1 cellular context compared by ENCODE assay signal in the genomic region with DNA sequence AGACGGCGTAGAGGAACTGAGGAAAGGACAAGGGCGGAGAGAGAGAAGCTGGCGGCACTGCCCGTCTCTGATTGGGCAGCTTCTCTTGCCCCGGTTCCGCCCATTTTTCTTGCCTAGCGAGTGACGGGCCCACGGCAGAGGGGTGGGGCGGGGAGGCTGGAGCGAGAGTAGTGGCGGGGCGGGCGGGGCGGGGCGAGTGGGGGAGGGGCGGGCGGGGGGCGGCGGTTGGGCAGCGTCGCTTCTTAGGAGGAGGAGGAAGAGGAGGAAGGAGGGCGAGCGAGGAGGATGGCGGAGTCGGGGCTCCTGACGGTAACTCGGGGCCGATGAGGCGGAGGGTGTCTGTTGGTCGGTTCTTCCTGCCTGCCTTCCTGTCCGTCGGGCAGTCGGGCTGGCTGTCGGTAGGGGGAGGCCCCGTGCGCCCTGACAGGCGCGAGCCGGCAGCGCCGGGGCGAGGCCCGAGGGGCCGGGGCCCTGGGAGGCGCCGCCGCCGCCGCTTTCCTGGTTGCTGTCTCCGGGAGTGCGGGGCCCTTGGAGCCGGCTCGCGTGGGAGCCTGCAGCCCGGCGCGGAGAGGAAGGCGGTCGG.
A peak's percentile ranks its signal among the peaks of the same experiment; 100 is the strongest.
TF ChIP-seq lines count a peak whose summit lies in the region.

A gene (plus strand): TSS at position 256 of the 583 bp plus-strand sequence. CDS start 44,755 bp downstream, outside the sequence.

TF ChIP-seq in GM12878, 131 proteins besides CTCF, POLR2A, EP300 and RAD21 (continued from another document):
- no peak for TF ChIP-seq RFX5 (IDR thresholded peaks at IDR 0.05; ENCODE audit: low read depth, low read length)
- TF ChIP-seq RCOR1 (conservative IDR thresholded peaks at IDR 0.05; ENCODE audit: low read depth, low read length), result no peak
- TF ChIP-seq SREBF1 (IDR thresholded peaks at IDR 0.05; ENCODE audit: low read length), result no peak
- TF ChIP-seq GATAD2B (conservative IDR thresholded peaks at IDR 0.05; ENCODE audit: low read depth), result peak; percentile 83
- TF ChIP-seq, protein P1, sequence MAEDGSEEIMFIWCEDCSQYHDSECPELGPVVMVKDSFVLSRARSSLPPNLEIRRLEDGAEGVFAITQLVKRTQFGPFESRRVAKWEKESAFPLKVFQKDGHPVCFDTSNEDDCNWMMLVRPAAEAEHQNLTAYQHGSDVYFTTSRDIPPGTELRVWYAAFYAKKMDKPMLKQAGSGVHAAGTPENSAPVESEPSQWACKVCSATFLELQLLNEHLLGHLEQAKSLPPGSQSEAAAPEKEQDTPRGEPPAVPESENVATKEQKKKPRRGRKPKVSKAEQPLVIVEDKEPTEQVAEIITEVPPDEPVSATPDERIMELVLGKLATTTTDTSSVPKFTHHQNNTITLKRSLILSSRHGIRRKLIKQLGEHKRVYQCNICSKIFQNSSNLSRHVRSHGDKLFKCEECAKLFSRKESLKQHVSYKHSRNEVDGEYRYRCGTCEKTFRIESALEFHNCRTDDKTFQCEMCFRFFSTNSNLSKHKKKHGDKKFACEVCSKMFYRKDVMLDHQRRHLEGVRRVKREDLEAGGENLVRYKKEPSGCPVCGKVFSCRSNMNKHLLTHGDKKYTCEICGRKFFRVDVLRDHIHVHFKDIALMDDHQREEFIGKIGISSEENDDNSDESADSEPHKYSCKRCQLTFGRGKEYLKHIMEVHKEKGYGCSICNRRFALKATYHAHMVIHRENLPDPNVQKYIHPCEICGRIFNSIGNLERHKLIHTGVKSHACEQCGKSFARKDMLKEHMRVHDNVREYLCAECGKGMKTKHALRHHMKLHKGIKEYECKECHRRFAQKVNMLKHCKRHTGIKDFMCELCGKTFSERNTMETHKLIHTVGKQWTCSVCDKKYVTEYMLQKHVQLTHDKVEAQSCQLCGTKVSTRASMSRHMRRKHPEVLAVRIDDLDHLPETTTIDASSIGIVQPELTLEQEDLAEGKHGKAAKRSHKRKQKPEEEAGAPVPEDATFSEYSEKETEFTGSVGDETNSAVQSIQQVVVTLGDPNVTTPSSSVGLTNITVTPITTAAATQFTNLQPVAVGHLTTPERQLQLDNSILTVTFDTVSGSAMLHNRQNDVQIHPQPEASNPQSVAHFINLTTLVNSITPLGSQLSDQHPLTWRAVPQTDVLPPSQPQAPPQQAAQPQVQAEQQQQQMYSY (CRISPR knock-in tag; IDR thresholded peaks at IDR 0.05), result no peak
- no peak for TF ChIP-seq ASH2L (IDR thresholded peaks at IDR 0.05; ENCODE audit: borderline replicate concordance, low read depth)
- TF ChIP-seq DPF2 (IDR thresholded peaks at IDR 0.05), result peak; percentile 64
- peak; percentile 11 for TF ChIP-seq ATF7 (IDR thresholded peaks at IDR 0.05; ENCODE audit: low read depth)
- no peak for TF ChIP-seq HDAC2 (IDR thresholded peaks at IDR 0.05)
- TF ChIP-seq STAT3 (IDR thresholded peaks at IDR 0.05; ENCODE audit: low read depth, low read length), result no peak
- no peak for TF ChIP-seq SUPT20H (IDR thresholded peaks at IDR 0.05; ENCODE audit: borderline replicate concordance, control insufficient read depth, low read depth, low read length)
- TF ChIP-seq, protein P2, sequence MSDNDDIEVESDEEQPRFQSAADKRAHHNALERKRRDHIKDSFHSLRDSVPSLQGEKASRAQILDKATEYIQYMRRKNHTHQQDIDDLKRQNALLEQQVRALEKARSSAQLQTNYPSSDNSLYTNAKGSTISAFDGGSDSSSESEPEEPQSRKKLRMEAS (IDR thresholded peaks at IDR 0.05; ENCODE audit: low read depth, low read length), result no peak
- no peak for TF ChIP-seq CHD1 (IDR thresholded peaks at IDR 0.05; ENCODE audit: low read depth, low read length)
- TF ChIP-seq TCF12 (IDR thresholded peaks at IDR 0.05; ENCODE audit: low read depth, low read length), result no peak
- TF ChIP-seq SP1 (IDR thresholded peaks at IDR 0.05; ENCODE audit: low read depth, low read length), result peak; percentile 75
- no peak for TF ChIP-seq MEF2B (IDR thresholded peaks at IDR 0.05; ENCODE audit: partially characterized antibody, poor library complexity, severe bottlenecking)
- TF ChIP-seq, protein P3, sequence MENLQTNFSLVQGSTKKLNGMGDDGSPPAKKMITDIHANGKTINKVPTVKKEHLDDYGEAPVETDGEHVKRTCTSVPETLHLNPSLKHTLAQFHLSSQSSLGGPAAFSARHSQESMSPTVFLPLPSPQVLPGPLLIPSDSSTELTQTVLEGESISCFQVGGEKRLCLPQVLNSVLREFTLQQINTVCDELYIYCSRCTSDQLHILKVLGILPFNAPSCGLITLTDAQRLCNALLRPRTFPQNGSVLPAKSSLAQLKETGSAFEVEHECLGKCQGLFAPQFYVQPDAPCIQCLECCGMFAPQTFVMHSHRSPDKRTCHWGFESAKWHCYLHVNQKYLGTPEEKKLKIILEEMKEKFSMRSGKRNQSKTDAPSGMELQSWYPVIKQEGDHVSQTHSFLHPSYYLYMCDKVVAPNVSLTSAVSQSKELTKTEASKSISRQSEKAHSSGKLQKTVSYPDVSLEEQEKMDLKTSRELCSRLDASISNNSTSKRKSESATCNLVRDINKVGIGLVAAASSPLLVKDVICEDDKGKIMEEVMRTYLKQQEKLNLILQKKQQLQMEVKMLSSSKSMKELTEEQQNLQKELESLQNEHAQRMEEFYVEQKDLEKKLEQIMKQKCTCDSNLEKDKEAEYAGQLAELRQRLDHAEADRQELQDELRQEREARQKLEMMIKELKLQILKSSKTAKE (IDR thresholded peaks at IDR 0.05; ENCODE audit: low read depth, poor library complexity, severe bottlenecking), result no peak
- TF ChIP-seq CHD2 (IDR thresholded peaks at IDR 0.05; ENCODE audit: borderline replicate concordance, low read depth, low read length), result no peak
- no peak for TF ChIP-seq TCF7 (IDR thresholded peaks at IDR 0.05; ENCODE audit: borderline replicate concordance)
- peak; percentile 86 for TF ChIP-seq BACH1 (IDR thresholded peaks at IDR 0.05; ENCODE audit: borderline replicate concordance)
- 0 out of 4 replicates have a peak, but pooled peaks of 1 of the 2 experiments have one; percentile 25 for TF ChIP-seq ETV6 (conservative IDR thresholded peaks at IDR 0.05 in 1 of 2, IDR thresholded peaks at IDR 0.05 in 1 of 2; ENCODE audit: borderline replicate concordance in 1 of 2, low read depth in 1 of 2)
- peak; percentile 67; the same call in 1 of the 2 replicates for TF ChIP-seq POLR2AphosphoS5 (IDR thresholded peaks at IDR 0.05; ENCODE audit: low read length)
- TF ChIP-seq NR2C2 (IDR thresholded peaks at IDR 0.05; ENCODE audit: borderline replicate concordance, control insufficient read depth, insufficient read length, low read depth), result no peak
- TF ChIP-seq, protein P4, sequence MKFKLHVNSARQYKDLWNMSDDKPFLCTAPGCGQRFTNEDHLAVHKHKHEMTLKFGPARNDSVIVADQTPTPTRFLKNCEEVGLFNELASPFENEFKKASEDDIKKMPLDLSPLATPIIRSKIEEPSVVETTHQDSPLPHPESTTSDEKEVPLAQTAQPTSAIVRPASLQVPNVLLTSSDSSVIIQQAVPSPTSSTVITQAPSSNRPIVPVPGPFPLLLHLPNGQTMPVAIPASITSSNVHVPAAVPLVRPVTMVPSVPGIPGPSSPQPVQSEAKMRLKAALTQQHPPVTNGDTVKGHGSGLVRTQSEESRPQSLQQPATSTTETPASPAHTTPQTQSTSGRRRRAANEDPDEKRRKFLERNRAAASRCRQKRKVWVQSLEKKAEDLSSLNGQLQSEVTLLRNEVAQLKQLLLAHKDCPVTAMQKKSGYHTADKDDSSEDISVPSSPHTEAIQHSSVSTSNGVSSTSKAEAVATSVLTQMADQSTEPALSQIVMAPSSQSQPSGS (IDR thresholded peaks at IDR 0.05; ENCODE audit: low read length), result no peak
- no peak for TF ChIP-seq IKZF2 (IDR thresholded peaks at IDR 0.05)
- peak; percentile 99 for TF ChIP-seq LARP7 (IDR thresholded peaks at IDR 0.05)
- no peak for TF ChIP-seq MYC (IDR thresholded peaks at IDR 0.05; ENCODE audit: insufficient read depth, insufficient read length, insufficient replicate concordance, low read length, severe bottlenecking)
- TF ChIP-seq, protein P5, sequence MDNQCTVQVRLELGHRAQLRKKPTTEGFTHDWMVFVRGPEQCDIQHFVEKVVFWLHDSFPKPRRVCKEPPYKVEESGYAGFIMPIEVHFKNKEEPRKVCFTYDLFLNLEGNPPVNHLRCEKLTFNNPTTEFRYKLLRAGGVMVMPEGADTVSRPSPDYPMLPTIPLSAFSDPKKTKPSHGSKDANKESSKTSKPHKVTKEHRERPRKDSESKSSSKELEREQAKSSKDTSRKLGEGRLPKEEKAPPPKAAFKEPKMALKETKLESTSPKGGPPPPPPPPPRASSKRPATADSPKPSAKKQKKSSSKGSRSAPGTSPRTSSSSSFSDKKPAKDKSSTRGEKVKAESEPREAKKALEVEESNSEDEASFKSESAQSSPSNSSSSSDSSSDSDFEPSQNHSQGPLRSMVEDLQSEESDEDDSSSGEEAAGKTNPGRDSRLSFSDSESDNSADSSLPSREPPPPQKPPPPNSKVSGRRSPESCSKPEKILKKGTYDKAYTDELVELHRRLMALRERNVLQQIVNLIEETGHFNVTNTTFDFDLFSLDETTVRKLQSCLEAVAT (IDR thresholded peaks at IDR 0.05), result no peak
- TF ChIP-seq NBN (IDR thresholded peaks at IDR 0.05), result no peak
- TF ChIP-seq YY1 (IDR thresholded peaks at IDR 0.05; ENCODE audit: low read depth, low read length), result no peak
- no peak for TF ChIP-seq CEBPB (IDR thresholded peaks at IDR 0.05; ENCODE audit: borderline replicate concordance in 1 of 2, low read depth in 2 of 2, low read length in 2 of 2)
- TF ChIP-seq, protein P6, sequence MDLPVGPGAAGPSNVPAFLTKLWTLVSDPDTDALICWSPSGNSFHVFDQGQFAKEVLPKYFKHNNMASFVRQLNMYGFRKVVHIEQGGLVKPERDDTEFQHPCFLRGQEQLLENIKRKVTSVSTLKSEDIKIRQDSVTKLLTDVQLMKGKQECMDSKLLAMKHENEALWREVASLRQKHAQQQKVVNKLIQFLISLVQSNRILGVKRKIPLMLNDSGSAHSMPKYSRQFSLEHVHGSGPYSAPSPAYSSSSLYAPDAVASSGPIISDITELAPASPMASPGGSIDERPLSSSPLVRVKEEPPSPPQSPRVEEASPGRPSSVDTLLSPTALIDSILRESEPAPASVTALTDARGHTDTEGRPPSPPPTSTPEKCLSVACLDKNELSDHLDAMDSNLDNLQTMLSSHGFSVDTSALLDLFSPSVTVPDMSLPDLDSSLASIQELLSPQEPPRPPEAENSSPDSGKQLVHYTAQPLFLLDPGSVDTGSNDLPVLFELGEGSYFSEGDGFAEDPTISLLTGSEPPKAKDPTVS (IDR thresholded peaks at IDR 0.05; ENCODE audit: low read depth, low read length), result no peak
- TF ChIP-seq, protein P7, sequence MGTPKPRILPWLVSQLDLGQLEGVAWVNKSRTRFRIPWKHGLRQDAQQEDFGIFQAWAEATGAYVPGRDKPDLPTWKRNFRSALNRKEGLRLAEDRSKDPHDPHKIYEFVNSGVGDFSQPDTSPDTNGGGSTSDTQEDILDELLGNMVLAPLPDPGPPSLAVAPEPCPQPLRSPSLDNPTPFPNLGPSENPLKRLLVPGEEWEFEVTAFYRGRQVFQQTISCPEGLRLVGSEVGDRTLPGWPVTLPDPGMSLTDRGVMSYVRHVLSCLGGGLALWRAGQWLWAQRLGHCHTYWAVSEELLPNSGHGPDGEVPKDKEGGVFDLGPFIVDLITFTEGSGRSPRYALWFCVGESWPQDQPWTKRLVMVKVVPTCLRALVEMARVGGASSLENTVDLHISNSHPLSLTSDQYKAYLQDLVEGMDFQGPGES (IDR thresholded peaks at IDR 0.05), result 0 out of 2 replicates have a peak, but pooled peaks have one; percentile 25
- no peak for TF ChIP-seq FOXM1 (IDR thresholded peaks at IDR 0.05; ENCODE audit: low read depth, low read length)
- TF ChIP-seq CREM (IDR thresholded peaks at IDR 0.05; ENCODE audit: low read depth), result no peak
- TF ChIP-seq, protein P8, sequence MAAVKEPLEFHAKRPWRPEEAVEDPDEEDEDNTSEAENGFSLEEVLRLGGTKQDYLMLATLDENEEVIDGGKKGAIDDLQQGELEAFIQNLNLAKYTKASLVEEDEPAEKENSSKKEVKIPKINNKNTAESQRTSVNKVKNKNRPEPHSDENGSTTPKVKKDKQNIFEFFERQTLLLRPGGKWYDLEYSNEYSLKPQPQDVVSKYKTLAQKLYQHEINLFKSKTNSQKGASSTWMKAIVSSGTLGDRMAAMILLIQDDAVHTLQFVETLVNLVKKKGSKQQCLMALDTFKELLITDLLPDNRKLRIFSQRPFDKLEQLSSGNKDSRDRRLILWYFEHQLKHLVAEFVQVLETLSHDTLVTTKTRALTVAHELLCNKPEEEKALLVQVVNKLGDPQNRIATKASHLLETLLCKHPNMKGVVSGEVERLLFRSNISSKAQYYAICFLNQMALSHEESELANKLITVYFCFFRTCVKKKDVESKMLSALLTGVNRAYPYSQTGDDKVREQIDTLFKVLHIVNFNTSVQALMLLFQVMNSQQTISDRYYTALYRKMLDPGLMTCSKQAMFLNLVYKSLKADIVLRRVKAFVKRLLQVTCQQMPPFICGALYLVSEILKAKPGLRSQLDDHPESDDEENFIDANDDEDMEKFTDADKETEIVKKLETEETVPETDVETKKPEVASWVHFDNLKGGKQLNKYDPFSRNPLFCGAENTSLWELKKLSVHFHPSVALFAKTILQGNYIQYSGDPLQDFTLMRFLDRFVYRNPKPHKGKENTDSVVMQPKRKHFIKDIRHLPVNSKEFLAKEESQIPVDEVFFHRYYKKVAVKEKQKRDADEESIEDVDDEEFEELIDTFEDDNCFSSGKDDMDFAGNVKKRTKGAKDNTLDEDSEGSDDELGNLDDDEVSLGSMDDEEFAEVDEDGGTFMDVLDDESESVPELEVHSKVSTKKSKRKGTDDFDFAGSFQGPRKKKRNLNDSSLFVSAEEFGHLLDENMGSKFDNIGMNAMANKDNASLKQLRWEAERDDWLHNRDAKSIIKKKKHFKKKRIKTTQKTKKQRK (IDR thresholded peaks at IDR 0.05; ENCODE audit: low read depth, low read length), result no peak
- TF ChIP-seq ZNF207 (IDR thresholded peaks at IDR 0.05; ENCODE audit: borderline replicate concordance), result no peak
TF ChIP-seq in GM12878: peak in this region for 23.
